ENCODE assay signal across 12 cellular contexts in the genomic region with DNA sequence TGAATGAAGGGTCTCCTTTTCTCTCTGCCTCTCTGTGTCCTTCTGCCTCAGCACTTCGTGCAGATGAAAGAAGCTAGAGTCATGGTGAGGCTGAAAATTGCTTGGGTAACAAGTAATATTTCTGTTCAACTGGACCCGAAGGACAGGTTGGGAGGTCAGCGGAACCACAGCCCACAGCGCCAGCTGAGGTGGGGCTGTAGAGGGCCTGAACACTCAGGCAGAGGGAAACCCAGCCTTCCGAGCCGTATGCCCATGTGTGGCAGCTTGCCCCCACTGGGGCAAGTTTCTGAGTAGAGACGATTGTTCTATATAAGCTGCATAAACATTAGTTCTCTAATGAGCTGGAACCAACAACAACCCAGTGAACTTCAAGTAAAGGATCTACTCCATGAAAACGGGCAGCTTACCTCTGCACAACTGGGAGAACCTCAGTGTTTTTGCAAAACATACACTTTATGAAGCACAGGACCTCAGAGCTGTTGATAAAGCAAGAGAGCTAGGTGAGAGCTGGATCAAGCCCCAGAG. TPM values are rescaled to one million over a fixed set of nuclear protein-coding genes. Genes with fewer than 3 reads are reported as not detected.
"Had no signal": no experiment of that assay in that cellular context is flagged by ENCODE, and none has a peak within 500 bp of the region (broad histone marks: within the 10 kb centered on the region; RNA-seq: fewer than 3 reads in every experiment).

No MANE protein-coding gene starts in this region.

- H3K4me3 ChIP-seq: body of pancreas, pancreas, smooth muscle cell had no signal

- H3K27me3 ChIP-seq: body of pancreas, pancreas had no signal

- H3K9me3 ChIP-seq: body of pancreas, pancreas had no signal

- H3K4me1 ChIP-seq: pancreas had no signal

- H3K36me3 ChIP-seq: pancreas had no signal

- H3K27ac ChIP-seq: body of pancreas, pancreas had no signal

- H3K4me2 ChIP-seq: smooth muscle cell had no signal

- DNase-seq: activated B cell treated with CpG ODN at 0.5 μM for 24 hours; activated CD4-positive, alpha-beta T cell treated with anti-CD3 and anti-CD28 coated beads, Interleukin-2, amount 10 ng/mL, durations not matched to agents 7 days and 5 days; activated CD8-positive, alpha-beta memory T cell treated with anti-CD3 and anti-CD28 coated beads for 24 hours; activated naive CD4-positive, alpha-beta T cell treated with anti-CD3 and anti-CD28 coated beads for 36 hours; body of pancreas; effector memory CD4-positive, alpha-beta T cell; hippocampal formation; kidney glomerular epithelial cell; naive thymus-derived CD4-positive, alpha-beta T cell; pancreas; T-helper 17 cell had no signal

RNA-seq across cellular contexts. Expression of a gene that starts 58.4 kb away (rescaled TPM):
- total RNA-seq: activated CD4-positive, alpha-beta T cell treated with anti-CD3 and anti-CD28 coated beads, Interleukin-2, amount 10 ng/mL, durations not matched to agents 7 days and 5 days had no signal
- polyA plus RNA-seq: naive thymus-derived CD4-positive, alpha-beta T cell had no signal
